ENCODE assay signal across 9 cellular contexts in the genomic region with DNA sequence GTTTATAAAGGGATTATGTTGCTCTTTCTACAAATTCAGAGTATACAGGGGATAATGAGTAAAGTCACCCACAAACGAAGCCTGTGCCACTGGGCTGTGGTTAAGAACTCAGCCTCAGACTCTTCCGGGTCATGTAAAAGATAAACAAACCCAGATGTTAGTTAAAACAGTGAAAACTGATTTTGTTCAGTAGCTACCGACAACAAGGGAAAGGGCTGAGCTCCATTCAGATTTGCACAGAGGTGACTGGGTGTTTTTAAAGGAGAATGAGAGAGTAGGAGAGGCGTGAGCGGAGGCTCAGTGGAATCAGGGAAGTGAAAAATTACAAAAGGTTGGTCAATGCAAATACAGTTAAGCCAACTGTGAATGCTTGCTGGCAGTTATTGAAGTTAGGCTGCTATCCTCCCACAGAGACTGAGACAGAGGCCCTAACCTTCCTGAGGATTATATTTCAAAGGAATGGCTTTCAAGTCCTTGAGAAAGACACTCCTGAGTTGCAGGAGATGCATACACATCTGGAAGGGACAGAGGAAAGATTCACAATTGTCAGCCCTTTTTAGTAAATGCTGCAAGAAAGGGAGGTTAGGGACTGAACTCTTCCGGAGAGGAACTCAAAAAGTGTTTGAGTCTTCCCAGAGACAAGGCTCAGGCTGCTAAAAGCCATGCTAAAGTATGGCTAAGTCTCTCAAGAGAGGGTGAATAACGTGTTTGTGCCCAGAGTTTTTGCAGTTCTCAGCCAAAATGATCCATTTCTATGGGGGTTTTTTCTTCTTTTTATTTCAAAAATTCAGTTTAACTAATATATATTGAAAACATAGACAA. TPM values are rescaled to one million over a fixed set of nuclear protein-coding genes. Genes with fewer than 3 reads are reported as not detected.
DNase-seq lines count a peak whose midpoint lies in the region; ATAC-seq, FAIRE-seq and TF ChIP-seq lines count a peak whose summit lies in the region.
"Had no signal": no experiment of that assay in that cellular context is flagged by ENCODE, and none has a peak within 500 bp of the region (broad histone marks: within the 10 kb centered on the region; RNA-seq: fewer than 3 reads in every experiment).

No MANE protein-coding gene starts in this region.

- no peak for FAIRE-seq in endothelial cell of umbilical vein (lab: Jason Lieb, UNC)

- H3K4me2 ChIP-seq in endothelial cell of umbilical vein (ENCODE audit: insufficient read depth, low read length) = no peak overlapping the region

- peaks cover 10% of the 10 kb centered on the region for H3K4me1 Mint-ChIP-seq in osteocyte (ENCODE audit: unreplicated experiment)

- CTCF ChIA-PET in endothelial cell of umbilical vein (lab: Charles Lee) = no interaction called here

- dilution Hi-C loops in endothelial cell of umbilical vein (cut with MboI; ENCODE audit: extremely low pct_ligation_motif_present, low sequenced_read_pairs) = no loop called here

- BruUV-seq in endothelial cell of umbilical vein (replicated peaks; lab: Mats Ljungman, UMichigan) = no TSS peak

- H3K79me2 ChIP-seq in endothelial cell of umbilical vein (ENCODE audit: control insufficient read depth, insufficient read depth, low read length) = no peaks in the 10 kb centered on the region

- H3K36me3 ChIP-seq in cardiac muscle cell (no peaks in the 10 kb centered on the region), heart left ventricle (no peaks in the 10 kb centered on the region), endothelial cell of umbilical vein (ENCODE audit: control insufficient read depth in 2 of 2, extremely low read depth in 1 of 2, insufficient read depth in 2 of 2, low read length in 2 of 2) (no peaks in the 10 kb centered on the region), thymus (ENCODE audit: control insufficient read depth, insufficient read depth) (no peaks in the 10 kb centered on the region)
- H3K36me3 ChIP-seq: thoracic aorta had no signal

- H3K36me3 Mint-ChIP-seq in osteocyte (ENCODE audit: unreplicated experiment) = no peaks in the 10 kb centered on the region

- H3K27ac ChIP-seq in cardiac muscle cell = no peak overlapping the region
- H3K27ac ChIP-seq in heart left ventricle = no peak overlapping the region
- no peak overlapping the region for H3K27ac ChIP-seq in endothelial cell of umbilical vein (ENCODE audit: insufficient read depth, low read depth, low read length)
- peak overlapping the region; percentile 64 for H3K27ac ChIP-seq in thymus (ENCODE audit: low read depth)
- H3K27ac ChIP-seq: thoracic aorta had no signal

- H3K27me3 Mint-ChIP-seq in osteocyte (ENCODE audit: unreplicated experiment) = no peaks in the 10 kb centered on the region

- H3K9ac ChIP-seq in endothelial cell of umbilical vein (replicated peaks; ENCODE audit: extremely low read depth, insufficient read depth, low read length) = no peak overlapping the region

- 51 to 61% (median 54%) methylated on average over 7 of the region's 7 CpGs for WGBS in heart left ventricle, 4 donors
- WGBS in thymus = 69% methylated on average over 7 of the region's 7 CpGs

- POLR2A ChIA-PET in endothelial cell of umbilical vein (lab: Charles Lee) = no interaction called here

- H3K27ac Mint-ChIP-seq in osteocyte (ENCODE audit: unreplicated experiment) = no peak overlapping the region

- ATAC-seq in heart left ventricle (no peak), HG02885 (IDR thresholded peaks at IDR 0.05; ENCODE audit: poor library complexity, unreplicated experiment) (peak; percentile 98)

- TF ChIP-seq POLR2A in heart left ventricle (IDR thresholded peaks at IDR 0.05) = no peak
- no peak for TF ChIP-seq POLR2A in endothelial cell of umbilical vein (IDR thresholded peaks at IDR 0.05; ENCODE audit: low read depth, low read length)

- H4K20me1 ChIP-seq in endothelial cell of umbilical vein (replicated peaks; ENCODE audit: control insufficient read depth, extremely low read depth, insufficient read depth, low read length) = no peaks in the 10 kb centered on the region

- no peaks in the 10 kb centered on the region for H3K9me3 Mint-ChIP-seq in osteocyte (ENCODE audit: unreplicated experiment)

- peak overlapping the region; percentile 67 for H2AFZ ChIP-seq in endothelial cell of umbilical vein (ENCODE audit: low read depth, low read length)

- H3K9me3 ChIP-seq in cardiac muscle cell (ENCODE audit: low read depth) (no peaks in the 10 kb centered on the region), heart left ventricle (no peaks in the 10 kb centered on the region), endothelial cell of umbilical vein (replicated peaks; ENCODE audit: control insufficient read depth, insufficient read depth, low read length) (no peaks in the 10 kb centered on the region), thymus (ENCODE audit: control insufficient read depth) (no peaks in the 10 kb centered on the region)
- H3K9me3 ChIP-seq: thoracic aorta had no signal

- no peak overlapping the region for H3K4me3 ChIP-seq in cardiac muscle cell
- no peak overlapping the region for H3K4me3 ChIP-seq in heart left ventricle
- H3K4me3 ChIP-seq in endothelial cell of umbilical vein (replicated peaks in 1 of 3; ENCODE audit: insufficient read depth in 1 of 3, low read depth in 1 of 3, low read length in 3 of 3) = no peak overlapping the region
- no peak overlapping the region for H3K4me3 ChIP-seq in thymus (ENCODE audit: low read length)
- H3K4me3 ChIP-seq: thoracic aorta had no signal

- H3K4me3 Mint-ChIP-seq in osteocyte (ENCODE audit: unreplicated experiment) = no peak overlapping the region

- H3K4me1 ChIP-seq in cardiac muscle cell (ENCODE audit: low read depth) (no peaks in the 10 kb centered on the region), heart left ventricle (peaks cover 0 to 10% (median 0%) of the 10 kb centered on the region in 12 donors), endothelial cell of umbilical vein (ENCODE audit: control insufficient read depth, extremely low read depth, insufficient read depth, low read length) (peaks cover 5% of the 10 kb centered on the region), thymus (ENCODE audit: control insufficient read depth, insufficient read depth, low read length) (no peaks in the 10 kb centered on the region)

- no peak for TF ChIP-seq CTCF in cardiac muscle cell (IDR thresholded peaks at IDR 0.05; ENCODE audit: low read depth, low read length)
- no peak for TF ChIP-seq CTCF in heart left ventricle (IDR thresholded peaks at IDR 0.05)
- no peak for TF ChIP-seq CTCF in endothelial cell of umbilical vein (IDR thresholded peaks at IDR 0.05; ENCODE audit: extremely low read depth in 1 of 2, insufficient read depth in 1 of 2, low read depth in 1 of 2, low read length in 2 of 2)
- no peak for TF ChIP-seq CTCF in osteocyte (IDR thresholded peaks at IDR 0.05)

- no peaks in the 10 kb centered on the region for H3K9me1 ChIP-seq in endothelial cell of umbilical vein (replicated peaks; ENCODE audit: control insufficient read depth, extremely low read depth, insufficient read depth, low read length)

- H3K27me3 ChIP-seq in cardiac muscle cell (no peaks in the 10 kb centered on the region), heart left ventricle (no peaks in the 10 kb centered on the region), endothelial cell of umbilical vein (ENCODE audit: control insufficient read depth in 2 of 2, insufficient read depth in 2 of 2, low read length in 2 of 2) (no peaks in the 10 kb centered on the region), thymus (ENCODE audit: control insufficient read depth, insufficient read depth) (no peaks in the 10 kb centered on the region)

- peak; percentile 6 to 30 for DNase-seq in cardiac muscle cell (ENCODE audit: low read depth in 1 of 2, low spot score in 1 of 2)
- no peak for DNase-seq in heart left ventricle
- peak; percentile 17 for DNase-seq in NCI-H510A (lab: John Stamatoyannopoulos, UW)
- DNase-seq in endothelial cell of umbilical vein (ENCODE audit: low read depth, low spot score) = peak; percentile 14
- DNase-seq in osteocyte (ENCODE audit: extremely low spot score, unreplicated experiment) = no peak
- DNase-seq in superior temporal gyrus (ENCODE audit: extremely low spot score) = no peak

- intact Hi-C loops in heart left ventricle (cut with DNase I) = no loop called here
- intact Hi-C loops in endothelial cell of umbilical vein (cut with micrococcal nuclease) = no loop called here

TF ChIP-seq in endothelial cell of umbilical vein, 7 proteins besides CTCF, POLR2A, EP300 and RAD21:
- TF ChIP-seq MYC (IDR thresholded peaks at IDR 0.05; ENCODE audit: low read depth, low read length) = no peak
- TF ChIP-seq EZH2 (IDR thresholded peaks at IDR 0.05; ENCODE audit: borderline replicate concordance, low read depth, low read length, severe bottlenecking) = no peak
- no peak for TF ChIP-seq JUN (IDR thresholded peaks at IDR 0.05; ENCODE audit: borderline replicate concordance, insufficient read depth, insufficient read length, low read depth)
- no peak for TF ChIP-seq MAX (IDR thresholded peaks at IDR 0.05; ENCODE audit: insufficient read depth, insufficient read length)
- TF ChIP-seq GATA2 (IDR thresholded peaks at IDR 0.05; ENCODE audit: insufficient read depth, insufficient read length, low read depth, low read length) = no peak
- no peak for TF ChIP-seq POLR2AphosphoS5 (IDR thresholded peaks at IDR 0.05; ENCODE audit: insufficient read depth, low read depth, low read length)
- no peak for TF ChIP-seq FOS (IDR thresholded peaks at IDR 0.05; ENCODE audit: borderline replicate concordance, insufficient read depth, low read length)

RNA-seq across cellular contexts. Expression of gene SAMD13, which starts 29.8 kb away (rescaled TPM):
- total RNA-seq in cardiac muscle cell (1.7 and 2.5 TPM in 2 replicates), heart left ventricle (1 to 10 TPM in 7 of 9 donors, under 1 TPM in 1, not detected in 1; 0.40 to 3.0 (median 1.7) TPM), endothelial cell of umbilical vein (3.9 and 4.8 TPM in 2 replicates), osteocyte (0.81 and 0.99 TPM in 2 replicates)
- polyA plus RNA-seq in cardiac muscle cell (4.9 and 6.1 TPM in 2 replicates), heart left ventricle (under 1 TPM; 0.42 to 0.84 TPM), endothelial cell of umbilical vein (0.65 and 1.2 TPM in 2 replicates), thymus (2.6 TPM)
- 1.3 TPM in 2 replicates for polyA plus RNA-seq in endothelial cell of umbilical vein (2011; cell fraction: cytosol; rRNA removed)
- polyA plus RNA-seq in endothelial cell of umbilical vein (2011; cell fraction: nucleus; rRNA removed) = 0.74 TPM in 2 replicates
- polyA plus RNA-seq in endothelial cell of umbilical vein (2012) = 2.1 and 2.4 TPM in 2 replicates
- polyA minus RNA-seq in endothelial cell of umbilical vein = 0.75 and 1.5 TPM in 2 replicates
- polyA minus RNA-seq in endothelial cell of umbilical vein (2011; cell fraction: cytosol; rRNA and poly(A)+ RNA removed) = not detected
- polyA minus RNA-seq in endothelial cell of umbilical vein (2011; cell fraction: nucleus; rRNA and poly(A)+ RNA removed) = 1.2 and 2.1 TPM in 2 replicates

Comparison
In these comparisons a context has a peak if more than half of its experiments do, and no peak if none do; other contexts are left out.
1. DNase-seq: peak in cardiac muscle cell (2 of 2), NCI-H510A (single experiment) and endothelial cell of umbilical vein (single experiment); none in heart left ventricle (0 of 5), osteocyte (single experiment) and superior temporal gyrus (single experiment).